8 cellular contexts compared by ENCODE assay signal in the genomic region with DNA sequence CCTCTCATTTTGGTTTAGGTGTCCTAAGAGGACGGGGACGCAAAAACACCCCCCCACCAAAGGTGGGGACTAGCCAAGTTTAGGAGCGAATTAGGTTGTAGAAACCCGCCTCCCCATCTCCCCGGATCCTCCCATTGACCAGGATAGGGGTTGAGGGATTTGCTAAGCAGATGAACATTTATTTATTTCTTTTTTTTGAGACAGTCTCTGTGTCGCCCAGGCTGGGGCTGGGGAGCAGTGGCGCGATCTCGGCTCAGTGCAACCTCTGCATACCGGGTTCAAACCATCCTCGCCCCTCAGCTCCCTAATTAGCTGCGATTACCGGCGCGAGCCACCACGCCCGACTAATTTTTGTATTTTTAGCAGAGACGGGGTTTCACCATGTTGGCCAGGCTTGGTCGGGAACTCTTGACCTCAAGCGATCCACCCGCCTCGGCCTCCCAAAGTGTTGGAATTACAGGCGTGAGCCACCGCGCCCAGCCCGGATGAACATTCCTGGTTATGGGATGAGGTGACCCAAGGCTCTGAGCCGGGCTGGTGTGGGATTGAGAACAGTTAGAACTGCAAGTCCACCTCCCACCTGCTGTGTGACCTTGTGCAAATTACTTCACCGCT. TPM values are rescaled to one million over a fixed set of nuclear protein-coding genes. Genes with fewer than 3 reads are reported as not detected.
A peak's percentile ranks its signal among the peaks of the same experiment; 100 is the strongest.
DNase-seq lines count a peak whose midpoint lies in the region; ATAC-seq and TF ChIP-seq lines count a peak whose summit lies in the region.

No MANE protein-coding gene starts in this region.

- TF ChIP-seq EP300 in upper lobe of left lung (IDR thresholded peaks at IDR 0.05), result no peak

- peak overlapping the region; percentile 98 for H3K4me3 ChIP-seq in OCI-LY7 (ENCODE audit: low read depth, low read length, poor library complexity, severe bottlenecking)
- peak overlapping the region; percentile 89 to 90 for H3K4me3 ChIP-seq in mesenchymal stem cell (ENCODE audit: insufficient read depth in 1 of 2, low read depth in 1 of 2, low read length in 2 of 2)
- peak overlapping the region; percentile 59 to 86 (median 72) for H3K4me3 ChIP-seq in upper lobe of left lung

- H3K23ac ChIP-seq in mesenchymal stem cell (ENCODE audit: low read length in 2 of 2), result no peak overlapping the region

- peaks cover 44% of the 10 kb centered on the region for H3K4me1 Mint-ChIP-seq in dendritic cell treated with granulocyte-macrophage colony-stimulating factor and Interleukin-4, amounts not matched to agents 40 ng/mL and 50 ng/mL, for 4 days (ENCODE audit: low read depth)

- no peak overlapping the region for H2BK15ac ChIP-seq in mesenchymal stem cell (ENCODE audit: low read depth, poor library complexity, severe bottlenecking)

- no peaks in the 10 kb centered on the region for H3K27me3 Mint-ChIP-seq in dendritic cell treated with granulocyte-macrophage colony-stimulating factor and Interleukin-4, amounts not matched to agents 40 ng/mL and 50 ng/mL, for 4 days

- H3K9ac ChIP-seq in mesenchymal stem cell (ENCODE audit: low read length), result peak overlapping the region; percentile 98

- 7% methylated on average over 24 of the region's 28 CpGs for WGBS in mesenchymal stem cell
- 7 to 13% methylated on average over 23 to 28 of the region's 28 CpGs for WGBS in upper lobe of left lung, 2 donors

- intact Hi-C loops in OCI-LY7 (cut with micrococcal nuclease; ENCODE audit: unreplicated experiment), result loop anchor here (2.0 kb wide), 1 partner anchor 52 kb away; a partner anchor contains a TSS
- intact Hi-C loops in dendritic cell treated with granulocyte-macrophage colony-stimulating factor and Interleukin-4, amounts not matched to agents 40 ng/mL and 50 ng/mL, for 4 days (cut with micrococcal nuclease), result loop anchor here (1.0 kb wide), 1 partner anchor 51 kb away; a partner anchor contains a TSS

- peak overlapping the region; percentile 59 for H2BK5ac ChIP-seq in mesenchymal stem cell (ENCODE audit: low read depth, low read length, poor library complexity, severe bottlenecking)

- DNase-seq in NOMO-1 treated with DMSO at 0.1 percent for 48 hours (lab: John Stamatoyannopoulos, UW; ENCODE audit: unreplicated experiment) (peak; percentile 8), NOMO-1 treated with dmso at 0.1 percent for 144 hours (lab: John Stamatoyannopoulos, UW; ENCODE audit: unreplicated experiment) (no peak), OCI-LY7 (ENCODE audit: low spot score) (peak; percentile 50), mesenchymal stem cell (peak; percentile 56), upper lobe of left lung (peak in 1 of 2 donors; percentile 48), NCI-H1436 (lab: John Stamatoyannopoulos, UW) (no peak)

- peak overlapping the region; percentile 75 for H3K27ac ChIP-seq in OCI-LY7 (ENCODE audit: low read depth, low read length, poor library complexity, severe bottlenecking)
- H3K27ac ChIP-seq in mesenchymal stem cell (ENCODE audit: low read length, poor library complexity, severe bottlenecking), result peak overlapping the region; percentile 92
- peak overlapping the region; percentile 97 to 100 (median 98) for H3K27ac ChIP-seq in upper lobe of left lung

- H2AFZ ChIP-seq in OCI-LY7 (ENCODE audit: low read length), result peak overlapping the region; percentile 26; the same call in 1 of the 2 replicates
- no peak overlapping the region for H2AFZ ChIP-seq in mesenchymal stem cell (ENCODE audit: low read depth, low read length)

- H4K8ac ChIP-seq in mesenchymal stem cell (ENCODE audit: low read length), result peak overlapping the region; percentile 86

- peaks cover 57% of the 10 kb centered on the region for H3K36me3 Mint-ChIP-seq in dendritic cell treated with granulocyte-macrophage colony-stimulating factor and Interleukin-4, amounts not matched to agents 40 ng/mL and 50 ng/mL, for 4 days (ENCODE audit: low read depth)

- H3K36me3 ChIP-seq in OCI-LY7 (ENCODE audit: insufficient read depth, low read length), result peaks cover 49% of the 10 kb centered on the region
- H3K36me3 ChIP-seq in mesenchymal stem cell (ENCODE audit: control insufficient read depth in 1 of 2, insufficient read depth in 2 of 2, low read depth in 1 of 2, low read length in 2 of 2), result peaks cover 24 to 28% of the 10 kb centered on the region in 2 experiments
- H3K36me3 ChIP-seq in upper lobe of left lung, result peaks cover 2 to 22% (median 5%) of the 10 kb centered on the region in 4 donors

- BruUV-seq in OCI-LY7 (replicated peaks; lab: Mats Ljungman, UMichigan), result no TSS peak

- H2BK12ac ChIP-seq in mesenchymal stem cell (ENCODE audit: low read length in 2 of 2), result peak overlapping the region in 1 of 2 experiments; percentile 11

- TF ChIP-seq CTCF in OCI-LY7 (conservative IDR thresholded peaks at IDR 0.05; ENCODE audit: low read length), result no peak
- TF ChIP-seq CTCF in upper lobe of left lung (IDR thresholded peaks at IDR 0.05), result no peak

- peak overlapping the region in 1 of 2 experiments; percentile 79 for H3K14ac ChIP-seq in mesenchymal stem cell (ENCODE audit: low read length in 2 of 2)

- H3K9me3 ChIP-seq in OCI-LY7 (ENCODE audit: low read length), result no peaks in the 10 kb centered on the region
- H3K9me3 ChIP-seq in mesenchymal stem cell (ENCODE audit: control insufficient read depth, low read length), result no peaks in the 10 kb centered on the region
- no peaks in the 10 kb centered on the region for H3K9me3 ChIP-seq in upper lobe of left lung

- peak overlapping the region; percentile 78 to 100 for H3K18ac ChIP-seq in mesenchymal stem cell (ENCODE audit: low read depth in 1 of 2, low read length in 2 of 2)

- peak overlapping the region; percentile 33 for H2AK5ac ChIP-seq in mesenchymal stem cell (ENCODE audit: low read length, severe bottlenecking)

- ATAC-seq in upper lobe of left lung (ENCODE audit: low FRiP score in 2 of 2) (no peak), GM19324 (IDR thresholded peaks at IDR 0.05; ENCODE audit: low FRiP score, unreplicated experiment) (no peak)

- CTCF ChIA-PET in OCI-LY7 (lab: Charles Lee; ENCODE audit: unreplicated experiment), result no interaction called here

- H3K4ac ChIP-seq in mesenchymal stem cell (ENCODE audit: low read depth in 1 of 2, low read length in 2 of 2), result peak overlapping the region; percentile 76 to 97

- H3K4me2 ChIP-seq in OCI-LY7 (ENCODE audit: low read length), result peak overlapping the region; percentile 98
- H3K4me2 ChIP-seq in mesenchymal stem cell (ENCODE audit: low read length, poor library complexity, severe bottlenecking), result peak overlapping the region; percentile 42

- H3K9me3 Mint-ChIP-seq in dendritic cell treated with granulocyte-macrophage colony-stimulating factor and Interleukin-4, amounts not matched to agents 40 ng/mL and 50 ng/mL, for 4 days, result no peaks in the 10 kb centered on the region

- no peaks in the 10 kb centered on the region for H3K9me2 ChIP-seq in OCI-LY7 (ENCODE audit: insufficient read depth, low read length)

- H4K91ac ChIP-seq in mesenchymal stem cell (ENCODE audit: low read length), result no peak overlapping the region

- H3K4me3 Mint-ChIP-seq in dendritic cell treated with granulocyte-macrophage colony-stimulating factor and Interleukin-4, amounts not matched to agents 40 ng/mL and 50 ng/mL, for 4 days, result peak overlapping the region; percentile 97

- H3K27ac Mint-ChIP-seq in dendritic cell treated with granulocyte-macrophage colony-stimulating factor and Interleukin-4, amounts not matched to agents 40 ng/mL and 50 ng/mL, for 4 days, result peak overlapping the region; percentile 98

- H3K4me1 ChIP-seq in OCI-LY7 (ENCODE audit: insufficient read depth, low read length, poor library complexity, severe bottlenecking) (peaks cover 38% of the 10 kb centered on the region), mesenchymal stem cell (ENCODE audit: control insufficient read depth, insufficient read depth, low read depth, low read length) (peaks cover 6% of the 10 kb centered on the region), upper lobe of left lung (peaks cover 34 to 53% (median 38%) of the 10 kb centered on the region in 4 donors)

- peaks cover 63% of the 10 kb centered on the region for H3K79me2 ChIP-seq in OCI-LY7 (ENCODE audit: insufficient read depth, low read depth, low read length)

- H3K27me3 ChIP-seq in mesenchymal stem cell (ENCODE audit: control insufficient read depth in 1 of 2, insufficient read depth in 1 of 2, low read length in 2 of 2) (no peaks in the 10 kb centered on the region), upper lobe of left lung (no peaks in the 10 kb centered on the region)

- H4K20me1 ChIP-seq in OCI-LY7 (ENCODE audit: insufficient read depth, low read length), result peaks cover 30% of the 10 kb centered on the region; the same call in 1 of the 2 replicates

- no peaks in the 10 kb centered on the region for H3K79me1 ChIP-seq in mesenchymal stem cell (replicated peaks; ENCODE audit: low read length, poor library complexity, severe bottlenecking)

- POLR2A ChIA-PET in OCI-LY7 (lab: Charles Lee), result no interaction called here

- peak overlapping the region; percentile 95 for H2BK120ac ChIP-seq in mesenchymal stem cell (ENCODE audit: low read depth, low read length)

- TF ChIP-seq POLR2A in upper lobe of left lung (IDR thresholded peaks at IDR 0.05), result no peak

RNA-seq across cellular contexts. Expression of a gene that starts 0.9 kb away (rescaled TPM):
- 117 and 154 TPM in 2 replicates for total RNA-seq in OCI-LY7 (2014; rRNA removed; shearing (Covaris generic))
- total RNA-seq in OCI-LY7 (2022) (207 and 208 TPM in 2 replicates), upper lobe of left lung (100 to 1,000 TPM in 5 of 6 donors, 10 to 100 TPM in 1; 90.1 to 214 (median 177) TPM)
- polyA plus RNA-seq in mesenchymal stem cell (2013, experiment 1 of 2), result 105 TPM
- polyA plus RNA-seq in mesenchymal stem cell (2013, experiment 2 of 2), result 103 TPM

RNA-seq across cellular contexts. Expression of a gene that starts 19.4 kb away (rescaled TPM):
- total RNA-seq in OCI-LY7 (2014; rRNA removed; shearing (Covaris generic)), result 8.0 and 13.2 TPM in 2 replicates
- total RNA-seq in OCI-LY7 (2022) (14.8 and 20.7 TPM in 2 replicates), upper lobe of left lung (10 to 100 TPM in 5 of 6 donors, 1 to 10 TPM in 1; 8.4 to 24.3 (median 14.7) TPM)
- polyA plus RNA-seq in mesenchymal stem cell (2013, experiment 1 of 2), result 9.6 TPM
- polyA plus RNA-seq in mesenchymal stem cell (2013, experiment 2 of 2), result 9.7 TPM

RNA-seq across cellular contexts. Expression of a gene that starts 51.0 kb away (rescaled TPM):
- total RNA-seq in OCI-LY7 (2014; rRNA removed; shearing (Covaris generic)), result 3.8 and 5.2 TPM in 2 replicates
- total RNA-seq in OCI-LY7 (2022) (7.1 and 7.2 TPM in 2 replicates), upper lobe of left lung (10 to 100 TPM in 3 of 6 donors, 1 to 10 TPM in 3; 2.2 to 19.9 (median 10.2) TPM)
- polyA plus RNA-seq in mesenchymal stem cell (2013, experiment 1 of 2), result 4.8 TPM
- polyA plus RNA-seq in mesenchymal stem cell (2013, experiment 2 of 2), result 4.6 TPM

Comparison
In these comparisons a context has a peak if more than half of its experiments do, and no peak if none do; other contexts are left out.
1. DNase-seq: peak in NOMO-1 treated with DMSO at 0.1 percent for 48 hours (single experiment), OCI-LY7 (single experiment) and mesenchymal stem cell (single experiment); none in NOMO-1 treated with dmso at 0.1 percent for 144 hours (single experiment) and NCI-H1436 (single experiment).
2. Peak in every context shown above with its lines, with median percentiles within 50 percentile points of each other: H3K27ac ChIP-seq and H3K4me3 ChIP-seq.